ENCODE assay signal across 2 cellular contexts in the genomic region with DNA sequence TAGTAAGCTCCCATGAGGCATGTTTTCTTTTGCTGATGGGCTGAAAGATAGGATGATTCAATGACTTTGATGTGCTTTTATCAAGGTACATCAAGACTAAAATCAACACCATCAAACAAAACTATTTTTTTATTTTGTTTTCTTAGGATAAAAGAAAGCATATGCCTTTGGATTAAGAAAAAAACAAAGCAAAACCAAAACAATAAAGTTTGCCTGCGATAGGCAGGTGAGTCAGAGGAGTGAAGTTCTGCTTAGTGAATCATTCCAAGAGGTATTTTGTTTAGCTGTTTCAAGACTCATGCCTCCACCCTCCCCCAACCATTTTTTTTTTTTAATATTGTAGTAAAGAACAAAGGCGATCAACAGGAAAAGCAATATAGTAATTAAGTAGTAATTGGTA.
A peak's percentile ranks its signal among the peaks of the same experiment; 100 is the strongest.
TF ChIP-seq lines count a peak whose summit lies in the region.

No MANE protein-coding gene starts in this region.

TF ChIP-seq in HCT116, 20 proteins besides CTCF, POLR2A, EP300 and RAD21 (continued from another document):
- no peak for TF ChIP-seq ZFX (IDR thresholded peaks at IDR 0.05)
- peak; percentile 20; the same call in 1 of the 2 replicates for TF ChIP-seq ATF3 (IDR thresholded peaks at IDR 0.05)
- no peak for TF ChIP-seq ZNF274 (IDR thresholded peaks at IDR 0.05; ENCODE audit: low read depth, low read length)
- TF ChIP-seq EZH2 (IDR thresholded peaks at IDR 0.05) = no peak
- no peak for TF ChIP-seq ZBTB33 (IDR thresholded peaks at IDR 0.05; ENCODE audit: extremely low read depth, insufficient replicate concordance, low read length)
- TF ChIP-seq ELF1 (IDR thresholded peaks at IDR 0.05; ENCODE audit: borderline replicate concordance, low read depth) = no peak
- peak; percentile 33; the same call in 1 of the 2 replicates for TF ChIP-seq SP1 (IDR thresholded peaks at IDR 0.05; ENCODE audit: low read depth)
- no peak for TF ChIP-seq SRF (IDR thresholded peaks at IDR 0.05; ENCODE audit: low read depth)
- no peak; the same call in 1 of the 2 replicates for TF ChIP-seq JUND (IDR thresholded peaks at IDR 0.05)
- no peak for TF ChIP-seq POLR2AphosphoS5 (IDR thresholded peaks at IDR 0.05; ENCODE audit: low read depth, low read length)
- TF ChIP-seq CEBPB (IDR thresholded peaks at IDR 0.05; ENCODE audit: low read depth) = 0 out of 2 replicates have a peak, but pooled peaks have one; percentile 5
- TF ChIP-seq EZH2phosphoT487 (IDR thresholded peaks at IDR 0.05; ENCODE audit: borderline replicate concordance) = no peak
- no peak for TF ChIP-seq CBX3 (IDR thresholded peaks at IDR 0.05; ENCODE audit: low read depth)
- TF ChIP-seq, protein P1, sequence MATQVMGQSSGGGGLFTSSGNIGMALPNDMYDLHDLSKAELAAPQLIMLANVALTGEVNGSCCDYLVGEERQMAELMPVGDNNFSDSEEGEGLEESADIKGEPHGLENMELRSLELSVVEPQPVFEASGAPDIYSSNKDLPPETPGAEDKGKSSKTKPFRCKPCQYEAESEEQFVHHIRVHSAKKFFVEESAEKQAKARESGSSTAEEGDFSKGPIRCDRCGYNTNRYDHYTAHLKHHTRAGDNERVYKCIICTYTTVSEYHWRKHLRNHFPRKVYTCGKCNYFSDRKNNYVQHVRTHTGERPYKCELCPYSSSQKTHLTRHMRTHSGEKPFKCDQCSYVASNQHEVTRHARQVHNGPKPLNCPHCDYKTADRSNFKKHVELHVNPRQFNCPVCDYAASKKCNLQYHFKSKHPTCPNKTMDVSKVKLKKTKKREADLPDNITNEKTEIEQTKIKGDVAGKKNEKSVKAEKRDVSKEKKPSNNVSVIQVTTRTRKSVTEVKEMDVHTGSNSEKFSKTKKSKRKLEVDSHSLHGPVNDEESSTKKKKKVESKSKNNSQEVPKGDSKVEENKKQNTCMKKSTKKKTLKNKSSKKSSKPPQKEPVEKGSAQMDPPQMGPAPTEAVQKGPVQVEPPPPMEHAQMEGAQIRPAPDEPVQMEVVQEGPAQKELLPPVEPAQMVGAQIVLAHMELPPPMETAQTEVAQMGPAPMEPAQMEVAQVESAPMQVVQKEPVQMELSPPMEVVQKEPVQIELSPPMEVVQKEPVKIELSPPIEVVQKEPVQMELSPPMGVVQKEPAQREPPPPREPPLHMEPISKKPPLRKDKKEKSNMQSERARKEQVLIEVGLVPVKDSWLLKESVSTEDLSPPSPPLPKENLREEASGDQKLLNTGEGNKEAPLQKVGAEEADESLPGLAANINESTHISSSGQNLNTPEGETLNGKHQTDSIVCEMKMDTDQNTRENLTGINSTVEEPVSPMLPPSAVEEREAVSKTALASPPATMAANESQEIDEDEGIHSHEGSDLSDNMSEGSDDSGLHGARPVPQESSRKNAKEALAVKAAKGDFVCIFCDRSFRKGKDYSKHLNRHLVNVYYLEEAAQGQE (IDR thresholded peaks at IDR 0.05; ENCODE audit: low read depth) = no peak
- TF ChIP-seq EGR1 (IDR thresholded peaks at IDR 0.05; ENCODE audit: low read depth) = no peak
- peak; percentile 76 for TF ChIP-seq TCF7L2 (IDR thresholded peaks at IDR 0.05; ENCODE audit: borderline replicate concordance, extremely low read depth, insufficient read depth, insufficient read length)
- TF ChIP-seq YY1 (IDR thresholded peaks at IDR 0.05; ENCODE audit: extremely low read depth, insufficient replicate concordance, low read depth, low read length) = no peak

TF ChIP-seq in endothelial cell of umbilical vein, 7 proteins besides CTCF, POLR2A, EP300 and RAD21 (continued from another document):
- TF ChIP-seq POLR2AphosphoS5 (IDR thresholded peaks at IDR 0.05; ENCODE audit: insufficient read depth, low read depth, low read length) (peak; percentile 24), MAX (IDR thresholded peaks at IDR 0.05; ENCODE audit: insufficient read depth, insufficient read length) (no peak)
